Comparison of ENCODE assay signal across 20 cellular contexts in the genomic region with DNA sequence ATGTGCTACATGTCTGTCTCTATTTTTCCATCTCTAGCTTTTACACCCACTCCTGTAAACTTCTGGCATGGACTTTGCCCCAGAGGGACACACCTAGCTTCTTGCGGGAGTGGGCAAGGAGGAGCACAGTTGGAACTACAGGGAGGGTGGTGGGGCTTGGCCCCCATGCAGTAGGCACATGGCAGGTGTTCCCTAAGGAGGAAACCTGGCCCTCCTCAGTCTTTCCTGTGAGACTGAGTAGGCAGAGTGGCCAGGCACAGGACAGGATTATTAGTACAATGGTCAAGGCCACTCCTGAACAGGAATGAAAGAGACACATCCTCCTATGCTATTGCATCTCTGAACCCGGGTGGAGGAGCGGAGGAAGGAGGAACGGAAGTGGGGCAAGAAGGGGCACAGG. TPM values are rescaled to one million over a fixed set of nuclear protein-coding genes. Genes with fewer than 3 reads are reported as not detected.
A peak's percentile ranks its signal among the peaks of the same experiment; 100 is the strongest.
DNase-seq lines count a peak whose midpoint lies in the region; ATAC-seq, FAIRE-seq and TF ChIP-seq lines count a peak whose summit lies in the region.
"Had no signal": no experiment of that assay in that cellular context is flagged by ENCODE, and none has a peak within 500 bp of the region (broad histone marks: within the 10 kb centered on the region; RNA-seq: fewer than 3 reads in every experiment).

No MANE protein-coding gene starts in this region.

- H3K9me3 ChIP-seq in mucosa of stomach (ENCODE audit: control insufficient read depth, low read length) (no peaks in the 10 kb centered on the region), upper lobe of right lung (no peaks in the 10 kb centered on the region)

- no peaks in the 10 kb centered on the region for H3K9me3 Mint-ChIP-seq in natural killer cell treated with Interleukin-12 subunit alpha and Interleukin-12 subunit beta and Interleukin-15 and Interleukin-18, amount 100 ng/mL, for 72 hours
- H3K9me3 Mint-ChIP-seq in natural killer cell, result no peaks in the 10 kb centered on the region
- no peaks in the 10 kb centered on the region for H3K9me3 Mint-ChIP-seq in central memory CD8-positive, alpha-beta T cell
- H3K9me3 Mint-ChIP-seq: CD4-positive, alpha-beta memory T cell; GM23338; HFFc6 had no signal

- TF ChIP-seq CTCF in natural killer cell (IDR thresholded peaks at IDR 0.05) (no peak), upper lobe of right lung (IDR thresholded peaks at IDR 0.05) (no peak)

- H3K27me3 ChIP-seq in mucosa of stomach (ENCODE audit: control insufficient read depth, insufficient read depth, low read length), result no peaks in the 10 kb centered on the region
- H3K27me3 ChIP-seq in upper lobe of right lung, result no peaks in the 10 kb centered on the region

- no peaks in the 10 kb centered on the region for H3K36me3 Mint-ChIP-seq in natural killer cell treated with Interleukin-12 subunit alpha and Interleukin-12 subunit beta and Interleukin-15 and Interleukin-18, amount 100 ng/mL, for 72 hours
- no peaks in the 10 kb centered on the region for H3K36me3 Mint-ChIP-seq in natural killer cell
- no peaks in the 10 kb centered on the region for H3K36me3 Mint-ChIP-seq in central memory CD8-positive, alpha-beta T cell (ENCODE audit: insufficient read depth)
- H3K36me3 Mint-ChIP-seq: CD4-positive, alpha-beta memory T cell had no signal

- H3K4me1 ChIP-seq in mucosa of stomach (ENCODE audit: control insufficient read depth, insufficient read depth, low read length) (peaks cover 40% of the 10 kb centered on the region), upper lobe of right lung (peaks cover 3% of the 10 kb centered on the region)

- peak overlapping the region; percentile 61 for H3K4me3 ChIP-seq in mucosa of stomach (ENCODE audit: low read length)
- no peak overlapping the region for H3K4me3 ChIP-seq in upper lobe of right lung
- H3K4me3 ChIP-seq: GM23338 had no signal

- H3K36me3 ChIP-seq in mucosa of stomach (ENCODE audit: control insufficient read depth, insufficient read depth, low read length) (no peaks in the 10 kb centered on the region), upper lobe of right lung (no peaks in the 10 kb centered on the region)

- DNase-seq in natural killer cell treated with Interleukin-12 subunit alpha and Interleukin-12 subunit beta and Interleukin-15 and Interleukin-18, amount 100 ng/mL, for 72 hours (ENCODE audit: low spot score), result no peak
- no peak for DNase-seq in natural killer cell
- no peak for DNase-seq in central memory CD8-positive, alpha-beta T cell (ENCODE audit: low spot score in 2 of 2)
- DNase-seq in upper lobe of right lung, result no peak
- DNase-seq in caudate nucleus (lab: John Stamatoyannopoulos, UW), result no peak
- DNase-seq in HTR-8/SVneo (ENCODE audit: insufficient read length, low spot score), result no peak
- DNase-seq: AML-193; CD4-positive, alpha-beta memory T cell; HFFc6; KG1; NCI-H1417; NCI-H1930; NCI-H2171 treated with DMSO at 0.1 percent for 48 hours; NCI-H510A treated with DMSO at 0.1 percent for 48 hours; RPMI8226 had no signal

- intact Hi-C loops in natural killer cell (cut with micrococcal nuclease) (no loop called here), upper lobe of right lung (cut with DNase I) (no loop called here)

- peaks cover 9 to 31% of the 10 kb centered on the region in 2 donors for H3K27me3 Mint-ChIP-seq in natural killer cell treated with Interleukin-12 subunit alpha and Interleukin-12 subunit beta and Interleukin-15 and Interleukin-18, amount 100 ng/mL, for 72 hours
- peaks cover 37 to 60% of the 10 kb centered on the region in 2 donors for H3K27me3 Mint-ChIP-seq in natural killer cell (ENCODE audit: low read depth in 2 of 2)
- no peaks in the 10 kb centered on the region for H3K27me3 Mint-ChIP-seq in central memory CD8-positive, alpha-beta T cell
- H3K27me3 Mint-ChIP-seq: CD4-positive, alpha-beta memory T cell had no signal

- H3K4me3 Mint-ChIP-seq in natural killer cell treated with Interleukin-12 subunit alpha and Interleukin-12 subunit beta and Interleukin-15 and Interleukin-18, amount 100 ng/mL, for 72 hours, result no peak overlapping the region
- no peak overlapping the region for H3K4me3 Mint-ChIP-seq in natural killer cell
- peak overlapping the region; percentile 14 for H3K4me3 Mint-ChIP-seq in central memory CD8-positive, alpha-beta T cell
- H3K4me3 Mint-ChIP-seq: CD4-positive, alpha-beta memory T cell; GM23338; HFFc6 had no signal

- H3K27ac ChIP-seq in upper lobe of right lung (no peak overlapping the region), caudate nucleus (ENCODE audit: low read depth, low read length) (no peak overlapping the region)

- peak overlapping the region; percentile 35 to 87 for H3K27ac Mint-ChIP-seq in natural killer cell treated with Interleukin-12 subunit alpha and Interleukin-12 subunit beta and Interleukin-15 and Interleukin-18, amount 100 ng/mL, for 72 hours
- H3K27ac Mint-ChIP-seq in natural killer cell, result no peak overlapping the region
- peak overlapping the region; percentile 12 for H3K27ac Mint-ChIP-seq in central memory CD8-positive, alpha-beta T cell (ENCODE audit: low read depth)
- H3K27ac Mint-ChIP-seq: GM23338, HFFc6 had no signal

- ATAC-seq in natural killer cell treated with Interleukin-12 subunit alpha and Interleukin-12 subunit beta and Interleukin-15 and Interleukin-18, amount 100 ng/mL, for 72 hours, result no peak
- ATAC-seq in natural killer cell (no peak), upper lobe of right lung (peak; percentile 33), HG02938 (IDR thresholded peaks at IDR 0.05; ENCODE audit: unreplicated experiment) (no peak)
- no peak for ATAC-seq in central memory CD8-positive, alpha-beta T cell (replicated peaks; ENCODE audit: extremely low read depth, poor library complexity, severe bottlenecking)

- peak overlapping the region; percentile 66 for H3K9ac ChIP-seq in mucosa of stomach (ENCODE audit: low read length)

- H3K4me1 Mint-ChIP-seq in natural killer cell treated with Interleukin-12 subunit alpha and Interleukin-12 subunit beta and Interleukin-15 and Interleukin-18, amount 100 ng/mL, for 72 hours (ENCODE audit: low read depth in 2 of 2), result peaks cover 27 to 40% of the 10 kb centered on the region in 2 donors
- peaks cover 33 to 36% of the 10 kb centered on the region in 2 donors for H3K4me1 Mint-ChIP-seq in natural killer cell
- peaks cover 38% of the 10 kb centered on the region for H3K4me1 Mint-ChIP-seq in central memory CD8-positive, alpha-beta T cell

- no peak for FAIRE-seq in HTR-8/SVneo (lab: Jason Lieb, UNC)

RNA-seq across cellular contexts. Expression of a gene that starts 0.9 kb away (rescaled TPM):
- total RNA-seq in natural killer cell treated with Interleukin-12 subunit alpha and Interleukin-12 subunit beta and Interleukin-15 and Interleukin-18, amount 100 ng/mL, for 72 hours, result 1 to 10 TPM in 1 of 2 donors, under 1 TPM in 1; 0.48 to 2.5 TPM
- total RNA-seq in natural killer cell (1 to 10 TPM in 1 of 3 donors, not detected in 2; 1.1 TPM), upper lobe of right lung (1.4 TPM)
- total RNA-seq: Daoy, GM23338 had no signal

RNA-seq across cellular contexts. Expression of a gene that starts 29.5 kb away (rescaled TPM):
- total RNA-seq in natural killer cell treated with Interleukin-12 subunit alpha and Interleukin-12 subunit beta and Interleukin-15 and Interleukin-18, amount 100 ng/mL, for 72 hours, result 10 to 100 TPM; 25.5 to 34.1 TPM
- 10 to 100 TPM; 11.1 to 16.7 (median 12.1) TPM for total RNA-seq in natural killer cell
- 14.1 TPM for total RNA-seq in upper lobe of right lung

RNA-seq across cellular contexts. Expression of a gene that starts 32.7 kb away (rescaled TPM):
- total RNA-seq in natural killer cell treated with Interleukin-12 subunit alpha and Interleukin-12 subunit beta and Interleukin-15 and Interleukin-18, amount 100 ng/mL, for 72 hours, result under 1 TPM in 1 of 2 donors, not detected in 1; 0.45 TPM
- not detected for total RNA-seq in natural killer cell
- not detected for total RNA-seq in upper lobe of right lung
- total RNA-seq: CD4-positive, alpha-beta memory T cell; HFFc6; OCI-LY7 had no signal

RNA-seq across cellular contexts. Expression of a gene that starts 39.9 kb away (rescaled TPM):
- 1 to 10 TPM; 7.7 to 8.0 TPM for total RNA-seq in natural killer cell treated with Interleukin-12 subunit alpha and Interleukin-12 subunit beta and Interleukin-15 and Interleukin-18, amount 100 ng/mL, for 72 hours
- total RNA-seq in natural killer cell (1 to 10 TPM; 4.2 to 7.0 (median 5.4) TPM), upper lobe of right lung (37.3 TPM)

RNA-seq across cellular contexts. Expression of a gene that starts 42.7 kb away (rescaled TPM):
- 10 to 100 TPM in 1 of 2 donors, 1 to 10 TPM in 1; 8.1 to 12.1 TPM for total RNA-seq in natural killer cell treated with Interleukin-12 subunit alpha and Interleukin-12 subunit beta and Interleukin-15 and Interleukin-18, amount 100 ng/mL, for 72 hours
- total RNA-seq in natural killer cell (10 to 100 TPM in 2 of 3 donors, 1 to 10 TPM in 1; 9.5 to 17.6 (median 12.5) TPM), upper lobe of right lung (7.2 TPM)

Comparison
In these comparisons a context has a peak if more than half of its experiments do, and no peak if none do; other contexts are left out.
1. H3K27ac Mint-ChIP-seq: peak in natural killer cell treated with Interleukin-12 subunit alpha and Interleukin-12 subunit beta and Interleukin-15 and Interleukin-18, amount 100 ng/mL, for 72 hours (2 of 2) and central memory CD8-positive, alpha-beta T cell (single experiment); none in natural killer cell (0 of 2).